Comparison of ENCODE assay signal across 23 cellular contexts in genomic region chr9:128382261-128382660, GRCh38. TPM values are rescaled to one million over a fixed set of nuclear protein-coding genes. Genes with fewer than 3 reads are reported as not detected.
DNase-seq lines count a peak whose midpoint lies in the region; ATAC-seq and TF ChIP-seq lines count a peak whose summit lies in the region.
"Had no signal": no experiment of that assay in that cellular context is flagged by ENCODE, and none has a peak within 500 bp of the region (broad histone marks: within the 10 kb centered on the region; RNA-seq: fewer than 3 reads in every experiment).

No MANE protein-coding gene starts in this region.

- ATAC-seq in activated naive CD8-positive, alpha-beta T cell treated with anti-CD3 and anti-CD28 coated beads, Interleukin-2, amount 50 U/mL, for 24 hours = no peak
- ATAC-seq in GM21717 (IDR thresholded peaks at IDR 0.05; ENCODE audit: unreplicated experiment) = no peak
- ATAC-seq: activated CD4-positive, CD25-positive, alpha-beta regulatory T cell treated with anti-CD3 and anti-CD28 coated beads, Interleukin-2, amount 50 U/mL, for 24 hours; esophagus mucosa; left ventricle myocardium superior; stimulated activated naive CD8-positive, alpha-beta T cell treated with anti-CD3 and anti-CD28 coated beads, Interleukin-15, Interleukin-2, amounts not matched to agents 100 U/mL and 50 U/mL, for 24 hours had no signal

- H3K36me3 ChIP-seq in spleen = peaks cover 3 to 100% (median 71%) of the 10 kb centered on the region in 6 donors

- intact Hi-C loops in dorsolateral prefrontal cortex (cut with DNase I) (no loop called here), cardiac septum (cut with DNase I) (no loop called here), spleen (cut with DNase I; ENCODE audit: low total_unique reads) (no loop called here)

- no peaks in the 10 kb centered on the region for H3K9me3 Mint-ChIP-seq in activated naive CD8-positive, alpha-beta T cell treated with anti-CD3 and anti-CD28 coated beads, Interleukin-2, amount 50 U/mL, for 24 hours
- H3K9me3 Mint-ChIP-seq: activated naive CD8-positive, alpha-beta T cell treated with anti-CD3 and anti-CD28 coated beads, Interleukin-2, amount 10 ng/mL, durations not matched to agents 7 days and 5 days; activated T-helper 1 cell treated with anti-CD3 and anti-CD28 coated beads, Interleukin-12 subunit alpha, Interleukin-12 subunit beta, Interleukin-2, Interleukin-4 antibody, amounts not matched to agents 30 ng/mL and 10 ng/mL and 1 ng/mL, durations not matched to agents 14 hours and 24 hours and 36 hours; immature natural killer cell had no signal

- TF ChIP-seq POLR2A in spleen (IDR thresholded peaks at IDR 0.05) = no peak

- H3K4me3 ChIP-seq in dorsolateral prefrontal cortex = no peak overlapping the region
- no peak overlapping the region for H3K4me3 ChIP-seq in spleen
- H3K4me3 ChIP-seq: cardiac muscle cell, pancreas, sigmoid colon, SJSA1 had no signal

- H3K27ac ChIP-seq in dorsolateral prefrontal cortex (peak overlapping the region; percentile 52 to 100 (median 98)), spleen (no peak overlapping the region)
- H3K27ac ChIP-seq: cardiac muscle cell, pancreas, sigmoid colon, SJSA1 had no signal

- 82 to 88% (median 82%) methylated on average over 6 of the region's 6 CpGs for WGBS in spleen, 5 donors

- H3K9me3 ChIP-seq in spleen = no peaks in the 10 kb centered on the region
- H3K9me3 ChIP-seq: pancreas, sigmoid colon, SJSA1 had no signal

- DNase-seq in DMS 273 treated with DMSO at 0.1 percent for 48 hours (lab: John Stamatoyannopoulos, UW) (peak; percentile 55), NCI-H446 (lab: John Stamatoyannopoulos, UW) (peak; percentile 8 to 81), dorsolateral prefrontal cortex (peak in 2 of 10 donors; percentile 44 to 47), myocyte (ENCODE audit: low read depth) (peak; percentile 57), cardiac septum (ENCODE audit: low spot score) (no peak), spleen (no peak)
- no peak for DNase-seq in activated naive CD8-positive, alpha-beta T cell treated with anti-CD3 and anti-CD28 coated beads, Interleukin-2, amount 50 U/mL, for 24 hours
- DNase-seq: activated naive CD8-positive, alpha-beta T cell treated with anti-CD3 and anti-CD28 coated beads, Interleukin-2, amount 10 ng/mL, durations not matched to agents 7 days and 5 days; immature natural killer cell; left ventricle myocardium superior; NCI-H1048; NCI-H774; pancreas; sigmoid colon; stimulated activated CD4-positive, alpha-beta T cell treated with anti-CD3 and anti-CD28 coated beads, Interleukin-1b, Interleukin-23, amount 100 ng/mL, for 48 hours; stimulated activated naive CD8-positive, alpha-beta T cell treated with anti-CD3 and anti-CD28 coated beads, Interleukin-15, Interleukin-2, amounts not matched to agents 100 U/mL and 50 U/mL, for 24 hours; trophoblast cell had no signal

- no peak overlapping the region for H3K27ac Mint-ChIP-seq in activated naive CD8-positive, alpha-beta T cell treated with anti-CD3 and anti-CD28 coated beads, Interleukin-2, amount 50 U/mL, for 24 hours
- H3K27ac Mint-ChIP-seq: activated naive CD8-positive, alpha-beta T cell treated with anti-CD3 and anti-CD28 coated beads, Interleukin-2, amount 10 ng/mL, durations not matched to agents 7 days and 5 days; activated T-helper 1 cell treated with anti-CD3 and anti-CD28 coated beads, Interleukin-12 subunit alpha, Interleukin-12 subunit beta, Interleukin-2, Interleukin-4 antibody, amounts not matched to agents 30 ng/mL and 10 ng/mL and 1 ng/mL, durations not matched to agents 14 hours and 24 hours and 36 hours had no signal

- H3K27me3 ChIP-seq in dorsolateral prefrontal cortex (no peaks in the 10 kb centered on the region), spleen (replicated peaks in 1 of 7) (no peaks in the 10 kb centered on the region)
- H3K27me3 ChIP-seq: cardiac muscle cell, pancreas, sigmoid colon, SJSA1 had no signal

- no peaks in the 10 kb centered on the region for H3K27me3 Mint-ChIP-seq in activated naive CD8-positive, alpha-beta T cell treated with anti-CD3 and anti-CD28 coated beads, Interleukin-2, amount 50 U/mL, for 24 hours
- H3K27me3 Mint-ChIP-seq: activated naive CD8-positive, alpha-beta T cell treated with anti-CD3 and anti-CD28 coated beads, Interleukin-2, amount 10 ng/mL, durations not matched to agents 7 days and 5 days had no signal

- H3K36me3 Mint-ChIP-seq in activated naive CD8-positive, alpha-beta T cell treated with anti-CD3 and anti-CD28 coated beads, Interleukin-2, amount 50 U/mL, for 24 hours (ENCODE audit: low read depth) = peaks cover 15% of the 10 kb centered on the region

- no peak for TF ChIP-seq CTCF in dorsolateral prefrontal cortex (IDR thresholded peaks at IDR 0.05 in 54 of 56, conservative IDR thresholded peaks at IDR 0.05 in 2 of 56; ENCODE audit: low read depth in 1 of 56, partially characterized antibody in 56 of 56)
- TF ChIP-seq CTCF in spleen (IDR thresholded peaks at IDR 0.05 in 8 of 11, conservative IDR thresholded peaks at IDR 0.05 in 3 of 11) = no peak

- H3K4me1 Mint-ChIP-seq in activated naive CD8-positive, alpha-beta T cell treated with anti-CD3 and anti-CD28 coated beads, Interleukin-2, amount 50 U/mL, for 24 hours = no peaks in the 10 kb centered on the region

- peaks cover 0 to 15% (median 0%) of the 10 kb centered on the region in 6 donors for H3K4me1 ChIP-seq in spleen
- H3K4me1 ChIP-seq: pancreas, sigmoid colon, SJSA1 had no signal

- H3K4me3 Mint-ChIP-seq in activated naive CD8-positive, alpha-beta T cell treated with anti-CD3 and anti-CD28 coated beads, Interleukin-2, amount 50 U/mL, for 24 hours = no peak overlapping the region
- H3K4me3 Mint-ChIP-seq: activated naive CD8-positive, alpha-beta T cell treated with anti-CD3 and anti-CD28 coated beads, Interleukin-2, amount 10 ng/mL, durations not matched to agents 7 days and 5 days; activated T-helper 1 cell treated with anti-CD3 and anti-CD28 coated beads, Interleukin-12 subunit alpha, Interleukin-12 subunit beta, Interleukin-2, Interleukin-4 antibody, amounts not matched to agents 30 ng/mL and 10 ng/mL and 1 ng/mL, durations not matched to agents 14 hours and 24 hours and 36 hours; immature natural killer cell had no signal

RNA-seq across cellular contexts. Expression of gene URM1, which starts 11.1 kb away (rescaled TPM):
- 10 to 100 TPM; 36.9 to 64.9 (median 48.8) TPM for total RNA-seq in dorsolateral prefrontal cortex
- total RNA-seq in myocyte = 43.5 and 51.2 TPM in 2 replicates
- 69.1 TPM for polyA plus RNA-seq in myocyte (2012)
- 49.5 TPM for total RNA-seq in cardiac septum
- total RNA-seq in spleen = 10 to 100 TPM; 32.9 to 58.1 (median 43.8) TPM
- polyA plus RNA-seq in spleen = 10 to 100 TPM; 28.1 to 47.9 (median 47.9) TPM

RNA-seq across cellular contexts. Expression of gene CERCAM, which starts 38.4 kb away (rescaled TPM):
- 1,000 to 10,000 TPM in 1 of 120 experiments, 100 to 1,000 TPM in 110, 10 to 100 TPM in 9; 33.1 to 1,222 (median 302) TPM for total RNA-seq in dorsolateral prefrontal cortex
- total RNA-seq in myocyte = 43.6 and 52.0 TPM in 2 replicates
- polyA plus RNA-seq in myocyte (2012) = 232 TPM
- total RNA-seq in cardiac septum = 16.6 TPM
- 10 to 100 TPM in 4 of 7 donors, 1 to 10 TPM in 3; 8.3 to 22.7 (median 10.0) TPM for total RNA-seq in spleen
- 1 to 10 TPM; 3.8 to 7.4 (median 5.0) TPM for polyA plus RNA-seq in spleen

RNA-seq across cellular contexts. Expression of gene SLC27A4, which starts 41.9 kb away (rescaled TPM):
- total RNA-seq in dorsolateral prefrontal cortex (10 to 100 TPM; 25.1 to 59.1 (median 46.4) TPM), myocyte (29.7 and 32.4 TPM in 2 replicates), cardiac septum (17.4 TPM), spleen (10 to 100 TPM in 6 of 7 donors, 1 to 10 TPM in 1; 9.6 to 14.2 (median 11.8) TPM)
- 25.5 TPM for polyA plus RNA-seq in myocyte (2012)
- polyA plus RNA-seq in spleen = 10 to 100 TPM in 1 of 3 donors, 1 to 10 TPM in 2; 8.4 to 15.5 (median 8.5) TPM

RNA-seq across cellular contexts. Expression of gene COQ4, which starts 59.6 kb away (rescaled TPM):
- total RNA-seq in dorsolateral prefrontal cortex = 10 to 100 TPM; 28.0 to 67.5 (median 47.0) TPM
- 27.2 and 40.4 TPM in 2 replicates for total RNA-seq in myocyte
- polyA plus RNA-seq in myocyte (2012) = 50.6 TPM
- 25.9 TPM for total RNA-seq in cardiac septum
- total RNA-seq in spleen = 10 to 100 TPM; 23.9 to 53.8 (median 37.3) TPM
- polyA plus RNA-seq in spleen = 10 to 100 TPM; 39.2 to 63.7 (median 54.7) TPM

Comparison
In these comparisons a context has a peak if more than half of its experiments do, and no peak if none do; other contexts are left out.
1. DNase-seq: peak in DMS 273 treated with DMSO at 0.1 percent for 48 hours (single experiment), NCI-H446 (2 of 2) and myocyte (single experiment); none in activated naive CD8-positive, alpha-beta T cell treated with anti-CD3 and anti-CD28 coated beads, Interleukin-2, amount 50 U/mL, for 24 hours (single experiment), cardiac septum (single experiment) and spleen (single experiment).
2. H3K27ac ChIP-seq: peak in dorsolateral prefrontal cortex (59 of 59); none in spleen (0 of 8).